In genomic region chr13:23473236-23473635, GRCh38 we compare ENCODE assay signal across 24 cellular contexts.
"Had no signal": no experiment of that assay in that cellular context is flagged by ENCODE, and none has a peak within 500 bp of the region (broad histone marks: within the 10 kb centered on the region; RNA-seq: fewer than 3 reads in every experiment).

No MANE protein-coding gene starts in this region.

- H3K4me3 Mint-ChIP-seq: IgD-negative memory B cell, T-cell had no signal

- H3K4me2 ChIP-seq: KMS-11, SK-N-SH had no signal

- DNase-seq: Kasumi-1, MM.1S, NCI-H1092 treated with DMSO at 0.1 percent for 48 hours, NCI-H1436 treated with DMSO at 0.1 percent for 48 hours, NCI-H1694, NCI-H187 treated with DMSO at 0.1 percent for 48 hours, NCI-H2029 treated with DMSO at 0.1 percent for 48 hours, NCI-H226, NCI-H446, NCI-H510A, NCI-H524 treated with DMSO at 0.1 percent for 48 hours, NCI-H69, NCI-H774, PC-3, SHP77, SK-N-SH, SW 1271, T-cell had no signal

- H3K9ac ChIP-seq: KMS-11, SK-N-SH had no signal

- H3K27ac Mint-ChIP-seq: IgD-negative memory B cell, T-cell had no signal

- ATAC-seq: HepG2, K562, Panc1, PC-3, T-cell had no signal

- H3K36me3 Mint-ChIP-seq: IgD-negative memory B cell, T-cell had no signal

- H3K4me3 ChIP-seq: K562 had no signal

- H3K9me3 Mint-ChIP-seq: IgD-negative memory B cell, T-cell had no signal

- H3K4me1 Mint-ChIP-seq: IgD-negative memory B cell, T-cell had no signal

- H3K27ac ChIP-seq: KMS-11, RWPE1 had no signal
